Comparison of ENCODE assay signal across 3 cellular contexts in the genomic region with DNA sequence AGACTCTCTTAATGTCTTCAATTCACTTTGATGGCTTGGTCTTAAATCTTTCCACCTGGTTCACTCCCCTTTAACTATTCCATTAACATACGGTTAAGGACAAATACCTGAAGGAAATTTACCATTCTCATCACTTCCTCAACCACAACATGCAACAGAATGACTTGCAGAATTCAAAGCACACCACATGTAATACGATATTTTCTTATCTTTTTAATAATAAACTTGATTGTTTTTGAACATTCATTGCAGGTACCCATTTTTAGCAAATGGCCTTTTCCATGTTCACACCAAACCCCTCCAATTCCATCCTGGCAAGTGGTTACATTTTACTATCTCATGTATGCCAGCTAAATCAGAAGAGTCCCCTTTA. TPM values are rescaled to one million over a fixed set of nuclear protein-coding genes. Genes with fewer than 3 reads are reported as not detected.
"Had no signal": no experiment of that assay in that cellular context is flagged by ENCODE, and none has a peak within 500 bp of the region (broad histone marks: within the 10 kb centered on the region; RNA-seq: fewer than 3 reads in every experiment).

No MANE protein-coding gene starts in this region.

RNA-seq across cellular contexts. Expression of gene LRRC61, which starts 17.3 kb away (rescaled TPM):
- total RNA-seq: osteocyte had no signal

RNA-seq across cellular contexts. Expression of gene ACTR3C, which starts 17.5 kb away (rescaled TPM):
- total RNA-seq: osteocyte had no signal

RNA-seq across cellular contexts. Expression of gene RARRES2, which starts 35.5 kb away (rescaled TPM):
- total RNA-seq: natural killer cell, osteocyte, pulmonary artery endothelial cell had no signal
